In the genomic region with DNA sequence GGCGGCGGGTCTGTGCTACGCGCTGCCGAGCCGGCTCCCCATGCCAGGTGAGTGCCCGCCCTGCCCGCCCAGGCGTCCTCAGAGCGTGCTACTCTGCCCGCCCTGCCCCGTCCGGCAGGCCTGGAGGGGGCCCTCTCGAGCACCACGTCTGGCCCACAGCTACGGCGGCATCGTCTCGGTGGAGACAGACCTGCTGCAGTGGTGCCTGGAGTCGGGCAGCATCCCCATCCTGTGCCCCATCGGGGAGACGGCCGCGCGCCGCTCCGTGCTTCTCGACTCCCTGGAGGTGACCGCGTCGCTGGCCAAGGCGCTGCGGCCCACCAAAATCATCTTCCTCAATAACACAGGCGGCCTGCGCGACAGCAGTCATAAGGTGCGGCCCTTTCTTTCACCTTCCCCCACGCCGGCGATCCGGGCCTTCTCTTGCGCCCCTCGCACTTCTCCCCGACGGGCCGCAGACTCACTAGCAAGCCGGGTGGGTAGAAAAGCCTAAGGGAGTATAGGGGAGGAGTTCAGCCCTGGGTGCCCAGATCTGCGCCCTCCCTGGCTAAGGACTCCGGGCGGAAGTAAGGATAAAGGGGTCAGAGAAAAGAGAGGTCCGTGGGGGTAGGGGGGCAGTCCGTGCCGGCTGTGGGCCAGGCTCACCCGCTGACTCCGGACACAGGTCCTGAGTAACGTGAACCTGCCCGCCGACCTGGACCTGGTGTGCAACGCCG, we compare ENCODE assay signal across 8 cellular contexts. TPM values are rescaled to one million over a fixed set of nuclear protein-coding genes. Genes with fewer than 3 reads are reported as not detected.
DNase-seq lines count a peak whose midpoint lies in the region; ATAC-seq, FAIRE-seq and TF ChIP-seq lines count a peak whose summit lies in the region.

No MANE protein-coding gene starts in this region.

- no peaks in the 10 kb centered on the region for H3K9me3 Mint-ChIP-seq in activated T-cell treated with anti-CD3 and anti-CD28 coated beads, Interleukin-2, amount 50 U/mL, for 24 hours

- H3K79me2 ChIP-seq in DOHH2 (ENCODE audit: control insufficient read depth, low read length) (no peaks in the 10 kb centered on the region), KMS-11 (ENCODE audit: insufficient read depth, low read depth) (no peaks in the 10 kb centered on the region), osteoblast (ENCODE audit: insufficient read depth, low read length) (no peaks in the 10 kb centered on the region)

- no peak for FAIRE-seq in H54 (lab: Jason Lieb, UNC)

- peaks cover 26% of the 10 kb centered on the region for H3K27me3 Mint-ChIP-seq in activated T-cell treated with anti-CD3 and anti-CD28 coated beads, Interleukin-2, amount 50 U/mL, for 24 hours

- no peak for TF ChIP-seq POLR2A in H54 (IDR thresholded peaks at IDR 0.05; ENCODE audit: low read depth, low read length)

- peaks cover 26% of the 10 kb centered on the region for H3K4me1 Mint-ChIP-seq in activated T-cell treated with anti-CD3 and anti-CD28 coated beads, Interleukin-2, amount 50 U/mL, for 24 hours (ENCODE audit: low read depth)

- peaks cover 14% of the 10 kb centered on the region for H3K36me3 Mint-ChIP-seq in activated T-cell treated with anti-CD3 and anti-CD28 coated beads, Interleukin-2, amount 50 U/mL, for 24 hours (ENCODE audit: low read depth)

- no peak for ATAC-seq in HG02973 (IDR thresholded peaks at IDR 0.05; ENCODE audit: unreplicated experiment)
- no peak for ATAC-seq in GM18520 (IDR thresholded peaks at IDR 0.05; ENCODE audit: unreplicated experiment)

- H3K9me3 ChIP-seq in DOHH2 (ENCODE audit: control insufficient read depth, insufficient read depth, low read length) (no peaks in the 10 kb centered on the region), osteoblast (ENCODE audit: low read depth, low read length) (no peaks in the 10 kb centered on the region)

- TF ChIP-seq CTCF in DOHH2 (IDR thresholded peaks at IDR 0.05; ENCODE audit: low read depth, low read length, poor library complexity, severe bottlenecking) (peak; percentile 17), KMS-11 (conservative IDR thresholded peaks at IDR 0.05; ENCODE audit: low read depth, low read length) (no peak), fibroblast of the aortic adventitia (IDR thresholded peaks at IDR 0.05; ENCODE audit: insufficient read depth, low read length) (no peak), osteoblast (IDR thresholded peaks at IDR 0.05; ENCODE audit: extremely low read depth, low read depth, low read length) (no peak)

- peak overlapping the region; percentile 76 for H3K27ac Mint-ChIP-seq in activated T-cell treated with anti-CD3 and anti-CD28 coated beads, Interleukin-2, amount 50 U/mL, for 24 hours

- H3K9me2 ChIP-seq in DOHH2 (replicated peaks; ENCODE audit: control insufficient read depth, low read length), result no peaks in the 10 kb centered on the region

- H3K4me2 ChIP-seq in DOHH2 (ENCODE audit: low read length) (peak overlapping the region; percentile 96), KMS-11 (peak overlapping the region; percentile 97), osteoblast (ENCODE audit: insufficient read depth, low read length) (peak overlapping the region; percentile 97)

- H3K27ac ChIP-seq in DOHH2 (ENCODE audit: low read depth, low read length), result no peak overlapping the region
- no peak overlapping the region for H3K27ac ChIP-seq in KMS-11
- H3K27ac ChIP-seq in osteoblast (ENCODE audit: low read depth, low read length), result no peak overlapping the region

- no peak overlapping the region for H3K9ac ChIP-seq in KMS-11

- no peaks in the 10 kb centered on the region for H3K36me3 ChIP-seq in DOHH2 (ENCODE audit: control insufficient read depth, low read length)
- H3K36me3 ChIP-seq in KMS-11 (ENCODE audit: insufficient read depth), result no peaks in the 10 kb centered on the region
- H3K36me3 ChIP-seq in osteoblast (ENCODE audit: insufficient read depth, low read length), result peaks cover 6% of the 10 kb centered on the region

- H3K27me3 ChIP-seq in DOHH2 (ENCODE audit: control insufficient read depth, low read length) (peaks cover 37% of the 10 kb centered on the region), KMS-11 (ENCODE audit: insufficient read depth, low read depth) (peaks cover 9% of the 10 kb centered on the region), osteoblast (ENCODE audit: insufficient read depth, low read length) (peaks cover 14% of the 10 kb centered on the region)

- H2AFZ ChIP-seq in KMS-11 (ENCODE audit: low read depth) (peak overlapping the region; percentile 98), osteoblast (ENCODE audit: low read length) (peak overlapping the region; percentile 76)

- H3K4me1 ChIP-seq in DOHH2 (ENCODE audit: control insufficient read depth, low read length) (peaks cover 26% of the 10 kb centered on the region), KMS-11 (ENCODE audit: low read depth, poor library complexity, severe bottlenecking) (peaks cover 21% of the 10 kb centered on the region), osteoblast (ENCODE audit: insufficient read depth, low read length) (peaks cover 40% of the 10 kb centered on the region)

- no peaks in the 10 kb centered on the region for H3F3A ChIP-seq in DOHH2 (ENCODE audit: control insufficient read depth, insufficient read depth)

- peak; percentile 59 for DNase-seq in activated T-cell treated with anti-CD3 and anti-CD28 coated beads, Interleukin-2, amount 50 U/mL, for 24 hours
- DNase-seq in fibroblast of the aortic adventitia (ENCODE audit: low read depth), result no peak
- DNase-seq in osteoblast (ENCODE audit: insufficient read length, low spot score, missing footprints), result peak; percentile 91
- DNase-seq in H54 (ENCODE audit: insufficient read length, low spot score), result no peak

- H3K4me3 ChIP-seq in DOHH2 (ENCODE audit: low read length), result peak overlapping the region; percentile 78
- no peak overlapping the region for H3K4me3 ChIP-seq in KMS-11 (IDR thresholded peaks at IDR 0.05; ENCODE audit: insufficient read depth, low read depth, low read length)
- peak overlapping the region; percentile 53 for H3K4me3 ChIP-seq in fibroblast of the aortic adventitia (ENCODE audit: low read depth, low read length)
- H3K4me3 ChIP-seq in osteoblast (ENCODE audit: insufficient read depth, low read length), result peak overlapping the region; percentile 77

- peak overlapping the region; percentile 82 for H3K4me3 Mint-ChIP-seq in activated T-cell treated with anti-CD3 and anti-CD28 coated beads, Interleukin-2, amount 50 U/mL, for 24 hours

- H4K20me1 ChIP-seq in DOHH2 (ENCODE audit: control insufficient read depth, insufficient read depth, low read depth, low read length) (no peaks in the 10 kb centered on the region), KMS-11 (ENCODE audit: insufficient read depth) (no peaks in the 10 kb centered on the region), osteoblast (ENCODE audit: insufficient read depth, low read length) (no peaks in the 10 kb centered on the region)

RNA-seq across cellular contexts. Expression of a gene that starts 1.6 kb away (rescaled TPM):
- total RNA-seq in fibroblast of the aortic adventitia (ENCODE audit: low replicate concordance), result 0.16 and 2.5 TPM in 2 replicates
- 0.36 and 0.59 TPM in 2 replicates for total RNA-seq in osteoblast

RNA-seq across cellular contexts. Expression of a gene that starts 8.7 kb away (rescaled TPM):
- total RNA-seq in fibroblast of the aortic adventitia (ENCODE audit: low replicate concordance) (28.5 and 41.9 TPM in 2 replicates), osteoblast (41.3 and 47.8 TPM in 2 replicates)

RNA-seq across cellular contexts. Expression of a gene that starts 52.3 kb away (rescaled TPM):
- total RNA-seq in fibroblast of the aortic adventitia (ENCODE audit: low replicate concordance) (not detected in 2 replicates), osteoblast (not detected in 2 replicates)

Comparison
In these comparisons a context has a peak if more than half of its experiments do, and no peak if none do; other contexts are left out.
1. DNase-seq: peak in activated T-cell treated with anti-CD3 and anti-CD28 coated beads, Interleukin-2, amount 50 U/mL, for 24 hours (single experiment) and osteoblast (single experiment); none in fibroblast of the aortic adventitia (single experiment) and H54 (single experiment).
2. Peak in every context shown above with its lines, with median percentiles within 50 percentile points of each other: H3K4me2 ChIP-seq.